12 cellular contexts compared by ENCODE assay signal in the genomic region with DNA sequence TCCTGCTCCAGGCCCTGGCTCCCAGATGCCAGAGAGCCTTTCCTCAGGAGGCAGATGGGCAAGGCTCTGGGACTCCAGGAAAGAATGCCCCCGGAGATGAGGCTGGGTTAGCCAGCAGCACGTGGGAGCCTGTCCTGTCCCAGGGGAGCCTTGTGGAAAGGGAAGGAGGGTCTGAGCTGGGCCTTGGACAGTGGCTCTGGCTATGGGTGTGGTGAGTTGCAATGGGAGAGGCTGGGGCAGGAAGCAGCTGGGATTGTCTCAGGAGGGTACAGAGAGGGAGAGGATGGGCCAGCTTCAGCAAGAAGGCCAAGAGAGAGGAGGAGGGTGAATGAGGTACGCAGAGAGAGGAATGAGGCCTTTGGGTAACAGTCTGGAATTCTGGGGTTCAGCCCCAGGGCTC.
"Had no signal": no experiment of that assay in that cellular context is flagged by ENCODE, and none has a peak within 500 bp of the region (broad histone marks: within the 10 kb centered on the region; RNA-seq: fewer than 3 reads in every experiment).

No MANE protein-coding gene starts in this region.

- H3K27me3 Mint-ChIP-seq: activated naive CD8-positive, alpha-beta T cell had no signal

- H3K4me3 Mint-ChIP-seq: activated naive CD8-positive, alpha-beta T cell; T-helper 17 cell had no signal

- H3K36me3 ChIP-seq: breast epithelium, neutrophil, tibial artery had no signal

- H3K9me3 ChIP-seq: breast epithelium, neutrophil, tibial artery had no signal

- H3K27me3 ChIP-seq: breast epithelium had no signal

- H3K36me3 Mint-ChIP-seq: activated naive CD8-positive, alpha-beta T cell had no signal

- ATAC-seq: activated CD4-positive, CD25-positive, alpha-beta regulatory T cell treated with anti-CD3 and anti-CD28 coated beads, Interleukin-2, amount 50 U/mL, for 24 hours; T-helper 17 cell had no signal

- DNase-seq: activated CD4-positive, alpha-beta T cell treated with anti-CD3 and anti-CD28 coated beads, Interleukin-2, amount 50 U/mL, for 4 hours; activated T-cell treated with anti-CD3 and anti-CD28 coated beads, Interleukin-2, amount 50 U/mL, for 1 hour; anterior cingulate cortex; hippocampal formation; retina; stimulated activated CD4-positive, alpha-beta T cell treated with anti-CD3 and anti-CD28 coated beads, Interleukin-15, amount 100 ng/mL, for 24 hours; T-helper 17 cell; tibial artery had no signal

- H3K27ac ChIP-seq: breast epithelium, neutrophil, tibial artery had no signal

- H3K4me3 ChIP-seq: breast epithelium, tibial artery had no signal

- H3K27ac Mint-ChIP-seq: activated naive CD8-positive, alpha-beta T cell; T-helper 17 cell had no signal
